8 cellular contexts compared by ENCODE assay signal in genomic region chr1:209576798-209577197, GRCh38. TPM values are rescaled to one million over a fixed set of nuclear protein-coding genes. Genes with fewer than 3 reads are reported as not detected.
DNase-seq lines count a peak whose midpoint lies in the region; ATAC-seq, FAIRE-seq and TF ChIP-seq lines count a peak whose summit lies in the region.

No MANE protein-coding gene starts in this region.

- DNase-seq in BJ (ENCODE audit: low read depth) (no peak), GM19239 (ENCODE audit: insufficient read length, low spot score) (peak; percentile 59), NCI-H82 (lab: John Stamatoyannopoulos, UW) (peak; percentile 93), epithelial cell of esophagus (ENCODE audit: low read depth) (peak; percentile 81), naive B cell (peak; percentile 15)
- peak; percentile 77 for DNase-seq in activated CD8-positive, alpha-beta memory T cell treated with anti-CD3 and anti-CD28 coated beads, Interleukin-2, amount 10 ng/mL, durations not matched to agents 7 days and 5 days

- TF ChIP-seq CTCF in BJ (IDR thresholded peaks at IDR 0.05; ENCODE audit: insufficient read depth, low read depth, low read length) (peak; percentile 97), epithelial cell of esophagus (IDR thresholded peaks at IDR 0.05; ENCODE audit: insufficient read depth, low read depth, low read length, missing control alignments) (peak; percentile 98)

- POLR2A ChIA-PET in BJ (lab: Charles Lee) = no interaction called here

- FAIRE-seq in GM19239 (lab: Jason Lieb, UNC) = peak; percentile 82

- H3K4me1 Mint-ChIP-seq in activated CD8-positive, alpha-beta memory T cell treated with anti-CD3 and anti-CD28 coated beads, Interleukin-2, amount 10 ng/mL, durations not matched to agents 7 days and 5 days = no peaks in the 10 kb centered on the region
- no peaks in the 10 kb centered on the region for H3K4me1 Mint-ChIP-seq in naive B cell
- H3K4me1 Mint-ChIP-seq in stimulated activated memory B cell treated with anti-CD40 and anti-IgM and Interleukin-4, amounts not matched to agents 10 μg/mL and 1 μg/mL and 100 μg/mL, for 72 hours = no peaks in the 10 kb centered on the region

- H3K4me3 ChIP-seq in BJ (ENCODE audit: low read depth, low read length) (no peak overlapping the region), epithelial cell of esophagus (ENCODE audit: low read length) (no peak overlapping the region)

- ATAC-seq in HG03520 (IDR thresholded peaks at IDR 0.05; ENCODE audit: unreplicated experiment) = peak; percentile 53
- peak; percentile 95 for ATAC-seq in activated CD8-positive, alpha-beta memory T cell treated with anti-CD3 and anti-CD28 coated beads, Interleukin-2, amount 10 ng/mL, durations not matched to agents 7 days and 5 days
- peak in 1 of 2 donors; percentile 39 for ATAC-seq in naive B cell (ENCODE audit: low read depth in 2 of 2)
- ATAC-seq in stimulated activated memory B cell treated with anti-CD40 and anti-IgM and Interleukin-4, amounts not matched to agents 10 μg/mL and 1 μg/mL and 100 μg/mL, for 72 hours = peak; percentile 72

- H3K27me3 ChIP-seq in BJ (ENCODE audit: control insufficient read depth, insufficient read depth, low read length) = peaks cover 2% of the 10 kb centered on the region; the same call in 1 of the 2 replicates

- H3K36me3 ChIP-seq in BJ (ENCODE audit: control insufficient read depth, insufficient read depth, low read length) = no peaks in the 10 kb centered on the region

- H3K9me3 Mint-ChIP-seq in activated CD8-positive, alpha-beta memory T cell treated with anti-CD3 and anti-CD28 coated beads, Interleukin-2, amount 10 ng/mL, durations not matched to agents 7 days and 5 days (ENCODE audit: low read depth) = no peaks in the 10 kb centered on the region
- no peaks in the 10 kb centered on the region for H3K9me3 Mint-ChIP-seq in naive B cell
- H3K9me3 Mint-ChIP-seq in stimulated activated memory B cell treated with anti-CD40 and anti-IgM and Interleukin-4, amounts not matched to agents 10 μg/mL and 1 μg/mL and 100 μg/mL, for 72 hours = no peaks in the 10 kb centered on the region

- CTCF ChIA-PET in BJ (lab: Yijun Ruan, JAX) = interaction anchor here (0.5 to 9.7 kb wide), 23 partner anchors 10 to 892 kb away, joined by 3 to 154 read pairs (median 5); no protein-coding TSS in a partner anchor
- CTCF ChIA-PET in activated CD8-positive, alpha-beta memory T cell treated with anti-CD3 and anti-CD28 coated beads, Interleukin-2, amount 10 ng/mL, durations not matched to agents 7 days and 5 days (lab: Charles Lee) = interaction anchor here (0.8 to 6.1 kb wide), 27 partner anchors 8 to 208 kb away, joined by 3 to 29 read pairs (median 4); partner anchors contain the start of genes C1orf74, HSD11B1 and TRAF3IP3

- H3K36me3 Mint-ChIP-seq in activated CD8-positive, alpha-beta memory T cell treated with anti-CD3 and anti-CD28 coated beads, Interleukin-2, amount 10 ng/mL, durations not matched to agents 7 days and 5 days = no peaks in the 10 kb centered on the region
- H3K36me3 Mint-ChIP-seq in naive B cell = no peaks in the 10 kb centered on the region
- no peaks in the 10 kb centered on the region for H3K36me3 Mint-ChIP-seq in stimulated activated memory B cell treated with anti-CD40 and anti-IgM and Interleukin-4, amounts not matched to agents 10 μg/mL and 1 μg/mL and 100 μg/mL, for 72 hours

- no peak overlapping the region for H3K27ac Mint-ChIP-seq in activated CD8-positive, alpha-beta memory T cell treated with anti-CD3 and anti-CD28 coated beads, Interleukin-2, amount 10 ng/mL, durations not matched to agents 7 days and 5 days
- H3K27ac Mint-ChIP-seq in naive B cell = no peak overlapping the region
- H3K27ac Mint-ChIP-seq in stimulated activated memory B cell treated with anti-CD40 and anti-IgM and Interleukin-4, amounts not matched to agents 10 μg/mL and 1 μg/mL and 100 μg/mL, for 72 hours = no peak overlapping the region

- H3K27me3 Mint-ChIP-seq in activated CD8-positive, alpha-beta memory T cell treated with anti-CD3 and anti-CD28 coated beads, Interleukin-2, amount 10 ng/mL, durations not matched to agents 7 days and 5 days = peaks cover 31% of the 10 kb centered on the region
- peaks cover 7 to 25% (median 24%) of the 10 kb centered on the region in 3 donors for H3K27me3 Mint-ChIP-seq in naive B cell
- H3K27me3 Mint-ChIP-seq in stimulated activated memory B cell treated with anti-CD40 and anti-IgM and Interleukin-4, amounts not matched to agents 10 μg/mL and 1 μg/mL and 100 μg/mL, for 72 hours = peaks cover 11% of the 10 kb centered on the region

- no peak overlapping the region for H3K4me3 Mint-ChIP-seq in activated CD8-positive, alpha-beta memory T cell treated with anti-CD3 and anti-CD28 coated beads, Interleukin-2, amount 10 ng/mL, durations not matched to agents 7 days and 5 days
- no peak overlapping the region for H3K4me3 Mint-ChIP-seq in naive B cell
- H3K4me3 Mint-ChIP-seq in stimulated activated memory B cell treated with anti-CD40 and anti-IgM and Interleukin-4, amounts not matched to agents 10 μg/mL and 1 μg/mL and 100 μg/mL, for 72 hours = no peak overlapping the region

RNA-seq across cellular contexts. Expression of gene CAMK1G, which starts 6.7 kb away (rescaled TPM):
- polyA plus RNA-seq in BJ (2011; rRNA removed) (0.81 and 1.5 TPM in 2 replicates), naive B cell (ENCODE audit: low read depth in 6 of 6) (not detected)
- 0.81 and 1.1 TPM in 2 replicates for polyA minus RNA-seq in BJ (2011; rRNA and poly(A)+ RNA removed)
- not detected for total RNA-seq in activated CD8-positive, alpha-beta memory T cell treated with anti-CD3 and anti-CD28 coated beads, Interleukin-2, amount 10 ng/mL, durations not matched to agents 7 days and 5 days
